In genomic region chr12:5988659-5989116, GRCh38 we compare ENCODE assay signal across 8 cellular contexts. TPM values are rescaled to one million over a fixed set of nuclear protein-coding genes. Genes with fewer than 3 reads are reported as not detected.
DNase-seq lines count a peak whose midpoint lies in the region; ATAC-seq, FAIRE-seq and TF ChIP-seq lines count a peak whose summit lies in the region.

No MANE protein-coding gene starts in this region.

- H3K79me2 ChIP-seq in parathyroid adenoma = no peaks in the 10 kb centered on the region

- intact Hi-C loops in Right ventricle myocardium inferior (cut with DNase I) = loop anchor here (1.0 to 2.0 kb wide), 2 partner anchors 52 to 296 kb away; no protein-coding TSS in a partner anchor
- intact Hi-C loops in tibial artery (cut with DNase I; ENCODE audit: low total_unique reads) = loop anchor here (2.0 to 5.0 kb wide), 2 partner anchors 46 to 294 kb away; no protein-coding TSS in a partner anchor

- H2AFZ ChIP-seq in parathyroid adenoma = peak overlapping the region; percentile 30

- H3K4me3 ChIP-seq in MG63 (no peak overlapping the region), parathyroid adenoma (ENCODE audit: low read depth, low read length) (no peak overlapping the region), tibial artery (no peak overlapping the region)

- H3K36me3 ChIP-seq in MG63 (no peaks in the 10 kb centered on the region), parathyroid adenoma (ENCODE audit: control insufficient read depth, insufficient read depth, low read length) (no peaks in the 10 kb centered on the region), tibial artery (no peaks in the 10 kb centered on the region)

- no peak overlapping the region for H3K9ac ChIP-seq in parathyroid adenoma

- H3K9me3 ChIP-seq in MG63 (no peaks in the 10 kb centered on the region), parathyroid adenoma (ENCODE audit: control insufficient read depth, low read length) (no peaks in the 10 kb centered on the region), tibial artery (no peaks in the 10 kb centered on the region)

- peak; percentile 23 for DNase-seq in A172 (ENCODE audit: low spot score)
- peak; percentile 55 for DNase-seq in GM18507 (ENCODE audit: extremely low spot score, insufficient read length, low read depth)
- DNase-seq in MG63 = peak; percentile 73
- DNase-seq in activated naive CD4-positive, alpha-beta T cell treated with anti-CD3 and anti-CD28 coated beads, Interleukin-2, amount 50 U/mL, for 16 hours = peak; percentile 78
- DNase-seq in Right ventricle myocardium inferior (ENCODE audit: missing footprints) = peak; percentile 92
- DNase-seq in tibial artery = peak; percentile 69 to 79

- no peak overlapping the region for H3K27ac ChIP-seq in parathyroid adenoma
- no peak overlapping the region for H3K27ac ChIP-seq in tibial artery

- FAIRE-seq in GM18507 (lab: Jason Lieb, UNC) = peak; percentile 66

- H3K27me3 ChIP-seq in MG63 (no peaks in the 10 kb centered on the region), parathyroid adenoma (ENCODE audit: control insufficient read depth, insufficient read depth, low read length) (no peaks in the 10 kb centered on the region), tibial artery (no peaks in the 10 kb centered on the region)

- TF ChIP-seq CTCF in parathyroid adenoma (IDR thresholded peaks at IDR 0.05) (peak; percentile 96), tibial artery (IDR thresholded peaks at IDR 0.05) (peak; percentile 93 to 96)

- no peak overlapping the region for H3K4me2 ChIP-seq in parathyroid adenoma (ENCODE audit: low read length)

- no peaks in the 10 kb centered on the region for H3K4me1 ChIP-seq in parathyroid adenoma
- peaks cover 0 to 4% (median 0%) of the 10 kb centered on the region in 4 donors for H3K4me1 ChIP-seq in tibial artery

- ATAC-seq in SK-N-SH treated with all-trans-retinoic acid at 6 μM for 48 hours = peak; percentile 100
- ATAC-seq in Right ventricle myocardium inferior = peak; percentile 90

TF ChIP-seq in SK-N-SH treated with all-trans-retinoic acid at 6 μM for 48 hours, 23 proteins besides CTCF, POLR2A, EP300 and RAD21:
- no peak for TF ChIP-seq ZC3H10 (CRISPR knock-in tag; IDR thresholded peaks at IDR 0.05)
- TF ChIP-seq SNAI2 (CRISPR knock-in tag; IDR thresholded peaks at IDR 0.05) = no peak
- TF ChIP-seq ARNTL (CRISPR knock-in tag; IDR thresholded peaks at IDR 0.05; ENCODE audit: borderline replicate concordance, low read depth) = no peak
- no peak for TF ChIP-seq BACH2 (CRISPR knock-in tag; IDR thresholded peaks at IDR 0.05; ENCODE audit: borderline replicate concordance)
- TF ChIP-seq TOX (CRISPR knock-in tag; IDR thresholded peaks at IDR 0.05; ENCODE audit: borderline replicate concordance) = no peak

RNA-seq across cellular contexts. Expression of gene ANO2, which starts 43.6 kb away (rescaled TPM):
- total RNA-seq in A172 (2014; rRNA removed; shearing (Covaris generic)) = 2.1 and 2.7 TPM in 2 replicates
- not detected in 2 replicates for total RNA-seq in MG63 (2014; rRNA removed; shearing (Covaris generic); ENCODE audit: low replicate concordance)
- total RNA-seq in Right ventricle myocardium inferior = 19.5 TPM

Comparison
In these comparisons a context has a peak if more than half of its experiments do, and no peak if none do; other contexts are left out.
1. DNase-seq: peak in every context shown above with its lines; median percentile 92 in Right ventricle myocardium inferior; 78 in activated naive CD4-positive, alpha-beta T cell treated with anti-CD3 and anti-CD28 coated beads, Interleukin-2, amount 50 U/mL, for 16 hours; 74 in tibial artery; 73 in MG63; 55 in GM18507; 23 in A172.